Comparison of ENCODE assay signal across 9 cellular contexts in the genomic region with DNA sequence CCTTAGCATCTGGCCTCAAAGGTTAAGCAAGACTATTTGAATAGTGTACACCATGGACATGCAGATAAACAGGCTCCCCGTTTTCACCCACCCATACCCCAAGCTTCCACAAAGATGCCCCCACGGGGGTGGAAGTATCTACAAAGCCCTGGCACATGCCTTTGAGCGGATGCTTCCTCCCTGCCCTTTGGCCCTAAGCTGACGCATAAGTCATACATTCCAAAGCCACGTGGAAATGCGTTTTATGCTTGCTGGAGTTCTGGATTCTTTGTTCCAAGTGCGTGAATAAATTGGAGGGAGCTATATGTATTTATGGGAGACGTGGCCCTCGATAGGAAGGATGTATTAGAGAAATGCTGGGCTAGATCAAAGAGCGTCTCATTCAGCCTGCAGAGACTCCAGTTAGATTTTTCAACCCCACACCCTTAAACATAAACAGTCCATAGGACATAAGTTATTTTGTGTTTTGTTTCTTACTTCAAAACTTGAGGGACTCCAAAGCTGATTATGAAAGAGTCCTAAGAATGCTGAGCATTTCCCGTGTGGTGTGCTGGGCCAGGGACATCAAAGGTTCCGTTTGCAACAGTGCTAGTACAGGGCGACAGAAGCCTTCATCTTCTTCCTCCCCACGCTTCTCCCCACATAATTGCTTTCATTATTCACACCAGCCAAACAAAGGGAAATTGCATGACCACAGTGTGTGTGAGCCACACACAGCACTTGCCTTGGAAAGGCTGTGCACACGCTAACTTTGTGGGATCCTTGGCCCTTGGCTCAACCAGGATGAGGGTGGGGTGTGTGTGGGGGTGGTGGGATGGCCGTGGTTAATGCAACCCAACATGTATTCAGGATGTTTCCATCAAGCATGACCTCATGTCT.
A peak's percentile ranks its signal among the peaks of the same experiment; 100 is the strongest.
DNase-seq lines count a peak whose midpoint lies in the region; ATAC-seq and TF ChIP-seq lines count a peak whose summit lies in the region.
"Had no signal": no experiment of that assay in that cellular context is flagged by ENCODE, and none has a peak within 500 bp of the region (broad histone marks: within the 10 kb centered on the region; RNA-seq: fewer than 3 reads in every experiment).

No MANE protein-coding gene starts in this region.

- H3K4me3 ChIP-seq in urinary bladder (ENCODE audit: low read depth, low read length): no peak overlapping the region
- H3K4me3 ChIP-seq in SK-N-SH (ENCODE audit: low read depth in 2 of 2, low read length in 1 of 2): no peak overlapping the region

- ATAC-seq in left cardiac atrium (peak in 1 of 2 donors; percentile 5), Right ventricle myocardium superior (ENCODE audit: poor library complexity) (no peak), left colon (peak; percentile 69)
- peak; percentile 87 for ATAC-seq in activated naive CD8-positive, alpha-beta T cell treated with anti-CD3 and anti-CD28 coated beads, Interleukin-2, amount 50 U/mL, for 24 hours

- 46% methylated on average over 16 of the region's 16 CpGs for WGBS in urinary bladder
- 51% methylated on average over 16 of the region's 16 CpGs for WGBS in SK-N-SH (ENCODE audit: low lambda C conversion rate)

- no peak for TF ChIP-seq RAD21 in SK-N-SH (IDR thresholded peaks at IDR 0.05; ENCODE audit: low read length)

- H3K27me3 ChIP-seq in SK-N-SH (ENCODE audit: insufficient read depth): no peaks in the 10 kb centered on the region; the same call in 1 of the 2 replicates

- no peak overlapping the region for H3K9ac ChIP-seq in SK-N-SH
- H3K9ac ChIP-seq: KMS-11 had no signal

- H3K4me1 ChIP-seq in urinary bladder (ENCODE audit: insufficient read depth): no peaks in the 10 kb centered on the region
- no peaks in the 10 kb centered on the region for H3K4me1 ChIP-seq in SK-N-SH (ENCODE audit: control insufficient read depth in 1 of 2, insufficient read depth in 2 of 2, low read depth in 1 of 2, low read length in 1 of 2)

- no peak for TF ChIP-seq EP300 in SK-N-SH (IDR thresholded peaks at IDR 0.05; ENCODE audit: borderline replicate concordance in 1 of 2, low read depth in 1 of 2, low read length in 1 of 2)

- POLR2A ChIA-PET in SK-N-SH (lab: Yijun Ruan, JAX): no interaction called here

- H3F3A ChIP-seq in SK-N-SH (replicated peaks; ENCODE audit: insufficient read depth): no peaks in the 10 kb centered on the region

- no peaks in the 10 kb centered on the region for H3K79me2 ChIP-seq in SK-N-SH (ENCODE audit: insufficient read depth)

- no peaks in the 10 kb centered on the region for H3K9me2 ChIP-seq in SK-N-SH

- no peak for TF ChIP-seq CTCF in SK-N-SH (IDR thresholded peaks at IDR 0.05)

- H3K36me3 ChIP-seq in urinary bladder (ENCODE audit: insufficient read depth) (no peaks in the 10 kb centered on the region), SK-N-SH (replicated peaks in 1 of 2; ENCODE audit: control insufficient read depth in 1 of 2, insufficient read depth in 2 of 2, low read length in 1 of 2) (no peaks in the 10 kb centered on the region)

- H3K4me3 Mint-ChIP-seq in activated naive CD8-positive, alpha-beta T cell treated with anti-CD3 and anti-CD28 coated beads, Interleukin-2, amount 50 U/mL, for 24 hours: peak overlapping the region; percentile 18

- no peaks in the 10 kb centered on the region for H3K27me3 Mint-ChIP-seq in activated naive CD8-positive, alpha-beta T cell treated with anti-CD3 and anti-CD28 coated beads, Interleukin-2, amount 50 U/mL, for 24 hours

- no peaks in the 10 kb centered on the region for H3K9me3 ChIP-seq in SK-N-SH

- H4K20me1 ChIP-seq in SK-N-SH (ENCODE audit: insufficient read depth): no peaks in the 10 kb centered on the region

- no peak overlapping the region for H2AFZ ChIP-seq in SK-N-SH (ENCODE audit: low read depth)

- intact Hi-C loops in left cardiac atrium (cut with DNase I) (no loop called here), Right ventricle myocardium superior (cut with DNase I) (no loop called here), left colon (cut with DNase I, micrococcal nuclease) (no loop called here)

- H3K27ac ChIP-seq in urinary bladder (ENCODE audit: low read depth) (peak overlapping the region; percentile 86), SK-N-SH (ENCODE audit: low read depth in 2 of 2, low read length in 1 of 2) (no peak overlapping the region)
- H3K27ac ChIP-seq: KMS-11 had no signal

- peaks cover 31% of the 10 kb centered on the region for H3K4me1 Mint-ChIP-seq in activated naive CD8-positive, alpha-beta T cell treated with anti-CD3 and anti-CD28 coated beads, Interleukin-2, amount 50 U/mL, for 24 hours

- H3K36me3 Mint-ChIP-seq in activated naive CD8-positive, alpha-beta T cell treated with anti-CD3 and anti-CD28 coated beads, Interleukin-2, amount 50 U/mL, for 24 hours (ENCODE audit: low read depth): no peaks in the 10 kb centered on the region

- CTCF ChIA-PET in SK-N-SH (lab: Yijun Ruan, JAX): interaction anchor here (2.5 kb wide), 2 partner anchors 15 to 53 kb away, joined by 11 to 17 read pairs; no protein-coding TSS in a partner anchor

- H3K4me2 ChIP-seq in SK-N-SH: no peak overlapping the region
- H3K4me2 ChIP-seq: KMS-11 had no signal

- H3K27ac Mint-ChIP-seq in activated naive CD8-positive, alpha-beta T cell treated with anti-CD3 and anti-CD28 coated beads, Interleukin-2, amount 50 U/mL, for 24 hours: no peak overlapping the region

- DNase-seq in left cardiac atrium (peak; percentile 62), Right ventricle myocardium superior (no peak), left colon (no peak), SK-N-SH (no peak), cerebellum (ENCODE audit: low spot score) (no peak), cortex of kidney (lab: John Stamatoyannopoulos, UW) (no peak)
- peak; percentile 34 for DNase-seq in activated naive CD8-positive, alpha-beta T cell treated with anti-CD3 and anti-CD28 coated beads, Interleukin-2, amount 50 U/mL, for 24 hours

- H3K9me3 Mint-ChIP-seq in activated naive CD8-positive, alpha-beta T cell treated with anti-CD3 and anti-CD28 coated beads, Interleukin-2, amount 50 U/mL, for 24 hours: no peaks in the 10 kb centered on the region

TF ChIP-seq in SK-N-SH, 30 proteins besides CTCF, POLR2A, EP300 and RAD21:
- TF ChIP-seq RCOR1 (IDR thresholded peaks at IDR 0.05; ENCODE audit: low read length) (no peak), MEF2A (IDR thresholded peaks at IDR 0.05; ENCODE audit: borderline replicate concordance, low read depth) (no peak)

Comparison
In these comparisons a context has a peak if more than half of its experiments do, and no peak if none do; other contexts are left out.
1. DNase-seq: peak in left cardiac atrium (single experiment) and activated naive CD8-positive, alpha-beta T cell treated with anti-CD3 and anti-CD28 coated beads, Interleukin-2, amount 50 U/mL, for 24 hours (single experiment); none in Right ventricle myocardium superior (single experiment), left colon (0 of 2), SK-N-SH (single experiment), cerebellum (single experiment) and cortex of kidney (single experiment).